25 cellular contexts compared by ENCODE assay signal in genomic region chr16:12206031-12206748, GRCh38.
"Had no signal": no experiment of that assay in that cellular context is flagged by ENCODE, and none has a peak within 500 bp of the region (broad histone marks: within the 10 kb centered on the region; RNA-seq: fewer than 3 reads in every experiment).

No MANE protein-coding gene starts in this region.

- H3K27me3 Mint-ChIP-seq: activated CD4-positive, alpha-beta T cell treated with anti-CD3 and anti-CD28 coated beads, Interleukin-2, amount 10 ng/mL, durations not matched to agents 24 days and 14 days; activated CD8-positive, alpha-beta T cell treated with anti-CD3 and anti-CD28 coated beads for 36 hours; activated naive CD4-positive, alpha-beta T cell treated with anti-CD3 and anti-CD28 coated beads, Interleukin-2, amount 50 U/mL, for 24 hours; activated naive CD8-positive, alpha-beta T cell treated with anti-CD3 and anti-CD28 coated beads, Interleukin-2, amount 10 ng/mL, durations not matched to agents 7 days and 5 days; central memory CD8-positive, alpha-beta T cell had no signal

- H3K9me3 ChIP-seq: ascending aorta had no signal

- H3K27me3 ChIP-seq: ascending aorta, cardiac muscle cell had no signal

- DNase-seq: activated CD4-positive, alpha-beta T cell treated with anti-CD3 and anti-CD28 coated beads, Interleukin-2, amount 10 ng/mL, durations not matched to agents 24 days and 14 days; activated CD4-positive, alpha-beta T cell treated with anti-CD3 and anti-CD28 coated beads, Interleukin-2, amount 50 U/mL, for 4 hours; activated CD8-positive, alpha-beta T cell treated with anti-CD3 and anti-CD28 coated beads for 36 hours; activated gamma-delta T cell; activated naive CD4-positive, alpha-beta T cell treated with Interleukin-2 at 50 U/mL for 16 hours; activated naive CD8-positive, alpha-beta T cell treated with anti-CD3 and anti-CD28 coated beads, Interleukin-2, amount 10 ng/mL, durations not matched to agents 7 days and 5 days; activated T-cell treated with anti-CD3 and anti-CD28 coated beads, Interleukin-2, amount 50 U/mL, for 1 hour; MM.1S; MV-4-11; NCI-H1092; NCI-H1436 treated with DMSO at 0.1 percent for 48 hours; NCI-H1694 treated with DMSO at 0.1 percent for 48 hours; NCI-H2029; NCI-H2227 treated with DMSO at 0.1 percent for 48 hours; NCI-H524; NCI-H69; NCI-H82; PC-9; T1000 had no signal

- ATAC-seq: activated CD8-positive, alpha-beta T cell treated with anti-CD3 and anti-CD28 coated beads for 36 hours; Right ventricle myocardium inferior had no signal

- H3K36me3 ChIP-seq: cardiac muscle cell had no signal

- H3K4me1 Mint-ChIP-seq: activated CD4-positive, alpha-beta T cell treated with anti-CD3 and anti-CD28 coated beads, Interleukin-2, amount 10 ng/mL, durations not matched to agents 24 days and 14 days; activated naive CD4-positive, alpha-beta T cell treated with anti-CD3 and anti-CD28 coated beads, Interleukin-2, amount 50 U/mL, for 24 hours had no signal

- H3K4me3 Mint-ChIP-seq: activated CD4-positive, alpha-beta T cell treated with anti-CD3 and anti-CD28 coated beads, Interleukin-2, amount 10 ng/mL, durations not matched to agents 24 days and 14 days; activated CD8-positive, alpha-beta T cell treated with anti-CD3 and anti-CD28 coated beads for 36 hours; activated naive CD4-positive, alpha-beta T cell treated with anti-CD3 and anti-CD28 coated beads, Interleukin-2, amount 50 U/mL, for 24 hours; activated naive CD8-positive, alpha-beta T cell treated with anti-CD3 and anti-CD28 coated beads, Interleukin-2, amount 10 ng/mL, durations not matched to agents 7 days and 5 days; central memory CD8-positive, alpha-beta T cell had no signal

- H3K4me3 ChIP-seq: ascending aorta, cardiac muscle cell, PC-9 had no signal

- H3K27ac Mint-ChIP-seq: activated CD4-positive, alpha-beta T cell treated with anti-CD3 and anti-CD28 coated beads, Interleukin-2, amount 10 ng/mL, durations not matched to agents 24 days and 14 days; activated CD8-positive, alpha-beta T cell treated with anti-CD3 and anti-CD28 coated beads for 36 hours; activated naive CD4-positive, alpha-beta T cell treated with anti-CD3 and anti-CD28 coated beads, Interleukin-2, amount 50 U/mL, for 24 hours; activated naive CD8-positive, alpha-beta T cell treated with anti-CD3 and anti-CD28 coated beads, Interleukin-2, amount 10 ng/mL, durations not matched to agents 7 days and 5 days; activated T-helper 2 cell treated with anti-CD3 and anti-CD28 coated beads, Interferon-gamma antibody, Interleukin-2, Interleukin-4, amounts not matched to agents 10 μg/mL and 5 μg/mL and 100 μg/mL, durations not matched to agents 14 hours and 24 hours and 36 hours had no signal

- H3K9me3 Mint-ChIP-seq: activated CD4-positive, alpha-beta T cell treated with anti-CD3 and anti-CD28 coated beads, Interleukin-2, amount 10 ng/mL, durations not matched to agents 24 days and 14 days; activated CD8-positive, alpha-beta T cell treated with anti-CD3 and anti-CD28 coated beads for 36 hours; activated naive CD4-positive, alpha-beta T cell treated with anti-CD3 and anti-CD28 coated beads, Interleukin-2, amount 50 U/mL, for 24 hours; activated naive CD8-positive, alpha-beta T cell treated with anti-CD3 and anti-CD28 coated beads, Interleukin-2, amount 10 ng/mL, durations not matched to agents 7 days and 5 days; activated T-helper 2 cell treated with anti-CD3 and anti-CD28 coated beads, Interferon-gamma antibody, Interleukin-2, Interleukin-4, amounts not matched to agents 10 μg/mL and 5 μg/mL and 100 μg/mL, durations not matched to agents 14 hours and 24 hours and 36 hours; central memory CD8-positive, alpha-beta T cell had no signal
